Comparison of ENCODE assay signal across 15 cellular contexts in the genomic region with DNA sequence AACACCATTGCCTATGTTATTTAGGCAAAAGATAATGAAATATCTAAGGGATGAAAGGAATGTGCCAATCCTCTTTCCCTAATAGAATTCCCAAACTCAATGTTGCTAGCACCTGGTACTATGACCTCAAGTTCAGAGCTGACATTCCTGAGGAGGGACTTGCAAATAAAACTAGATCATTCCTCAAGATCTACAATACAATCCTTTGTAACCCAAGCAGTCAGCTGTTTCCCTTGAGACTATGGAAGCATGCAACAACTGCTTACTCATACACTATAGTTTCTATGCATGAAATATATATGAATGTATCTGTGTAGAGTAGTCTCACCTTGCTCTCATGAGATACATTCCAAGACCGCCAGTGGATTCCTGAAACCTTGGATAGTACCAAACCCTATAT.
DNase-seq lines count a peak whose midpoint lies in the region; ATAC-seq, FAIRE-seq and TF ChIP-seq lines count a peak whose summit lies in the region.
"Had no signal": no experiment of that assay in that cellular context is flagged by ENCODE, and none has a peak within 500 bp of the region (broad histone marks: within the 10 kb centered on the region; RNA-seq: fewer than 3 reads in every experiment).

No MANE protein-coding gene starts in this region.

- H4K8ac ChIP-seq in H1 (ENCODE audit: extremely low read depth, insufficient read depth, low read length) = no peak overlapping the region

- in situ Hi-C loops in Caki2 (cut with HindIII; ENCODE audit: low pct_unique_long_range_greater_than_20kb, low sequenced_read_pairs) = no loop called here

- H4K20me1 ChIP-seq in H1 (replicated peaks in 1 of 2; ENCODE audit: control insufficient read depth in 1 of 2, insufficient read depth in 2 of 2, low read length in 2 of 2) (no peaks in the 10 kb centered on the region), hepatocyte (ENCODE audit: insufficient read depth, poor library complexity, severe bottlenecking) (no peaks in the 10 kb centered on the region), neural progenitor cell (ENCODE audit: low read depth) (peaks cover 18% of the 10 kb centered on the region)

- no peak overlapping the region for H3K27ac Mint-ChIP-seq in stimulated activated effector memory CD8-positive, alpha-beta T cell treated with anti-CD3 and anti-CD28 coated beads, Interleukin-12 subunit alpha, Interleukin-12 subunit beta, amount 100 ng/mL, for 72 hours
- no peak overlapping the region for H3K27ac Mint-ChIP-seq in neural progenitor cell

- H3K4me3 Mint-ChIP-seq in stimulated activated effector memory CD8-positive, alpha-beta T cell treated with anti-CD3 and anti-CD28 coated beads, Interleukin-12 subunit alpha, Interleukin-12 subunit beta, amount 100 ng/mL, for 72 hours = no peak overlapping the region
- H3K4me3 Mint-ChIP-seq in neural progenitor cell = no peak overlapping the region

- no peak overlapping the region for H2BK5ac ChIP-seq in H1 (ENCODE audit: low read depth, low read length)

- H3K9ac ChIP-seq in H1 (replicated peaks in 1 of 4; ENCODE audit: extremely low read depth in 1 of 4, low read depth in 3 of 4, low read length in 3 of 4) (no peak overlapping the region), neural progenitor cell (no peak overlapping the region)

- DNase-seq in Caki2 (ENCODE audit: low read depth) (peak; percentile 23), LHCN-M2 (ENCODE audit: low read depth) (peak; percentile 92), H1 (ENCODE audit: low read depth in 1 of 2, low spot score in 2 of 2) (peak in 1 of 2 experiments; percentile 31), kidney tubule cell (ENCODE audit: low spot score) (peak; percentile 66), hepatocyte (ENCODE audit: low spot score) (no peak), neural progenitor cell (ENCODE audit: low spot score) (no peak), NCI-H187 (lab: John Stamatoyannopoulos, UW) (no peak)
- no peak for DNase-seq in stimulated activated effector memory CD8-positive, alpha-beta T cell treated with anti-CD3 and anti-CD28 coated beads, Interleukin-12 subunit alpha, Interleukin-12 subunit beta, amount 100 ng/mL, for 72 hours (ENCODE audit: low spot score in 2 of 2)
- DNase-seq: activated CD4-positive, alpha-beta T cell treated with anti-CD3 and anti-CD28 coated beads, Interleukin-2, amount 50 U/mL, for 4 hours; C1 segment of cervical spinal cord; NCI-H1694; pancreas; stimulated activated CD4-positive, alpha-beta T cell treated with anti-CD3 and anti-CD28 coated beads, Interleukin-2, amount 100 ng/mL, for 24 hours; stimulated activated naive CD8-positive, alpha-beta T cell treated with anti-CD3 and anti-CD28 coated beads, Interleukin-15, Interleukin-2, amounts not matched to agents 100 U/mL and 50 U/mL, for 24 hours had no signal

- TF ChIP-seq POLR2A in H1 (IDR thresholded peaks at IDR 0.05; ENCODE audit: control extremely low read depth in 1 of 2, low read depth in 2 of 2, low read length in 2 of 2) = no peak

- H3K9me3 ChIP-seq in H1 (ENCODE audit: insufficient read depth in 2 of 2, low read depth in 1 of 2, low read length in 1 of 2) (no peaks in the 10 kb centered on the region), hepatocyte (ENCODE audit: low read depth) (no peaks in the 10 kb centered on the region), neural progenitor cell (ENCODE audit: low read depth) (no peaks in the 10 kb centered on the region)
- H3K9me3 ChIP-seq: pancreas had no signal

- no peak overlapping the region for H4K5ac ChIP-seq in H1 (ENCODE audit: insufficient read length, low read depth, low read length)

- H3K27me3 ChIP-seq in H1 (replicated peaks in 1 of 4; ENCODE audit: control insufficient read depth in 3 of 4, extremely low read depth in 1 of 4, insufficient read depth in 3 of 4, low read length in 3 of 4) (no peaks in the 10 kb centered on the region), hepatocyte (no peaks in the 10 kb centered on the region), neural progenitor cell (no peaks in the 10 kb centered on the region)
- H3K27me3 ChIP-seq: pancreas had no signal

- no peak overlapping the region for H3K4ac ChIP-seq in H1 (replicated peaks; ENCODE audit: insufficient read length, low read depth, low read length)

- WGBS in H1 (ENCODE audit: extremely low coverage in 1 of 2, insufficient coverage in 1 of 2, insufficient read length in 1 of 2, insufficient replicate concordance in 2 of 2, low coverage in 1 of 2, low lambda C conversion rate in 2 of 2, missing lambda C conversion rate in 1 of 2), 2 experiments = 92% methylated on average over 1 of the region's 1 CpG; no CpG with 5 or more reads in 1 of the 2 experiments
- 100% methylated on average over 1 of the region's 1 CpG for WGBS in hepatocyte (ENCODE audit: low lambda C conversion rate, missing lambda C conversion rate)

- H3K9me2 ChIP-seq in hepatocyte (replicated peaks; ENCODE audit: insufficient read depth) = no peaks in the 10 kb centered on the region

- ATAC-seq in stimulated activated effector memory CD8-positive, alpha-beta T cell treated with anti-CD3 and anti-CD28 coated beads, Interleukin-12 subunit alpha, Interleukin-12 subunit beta, amount 100 ng/mL, for 72 hours = no peak
- ATAC-seq: pancreas; stimulated activated naive CD8-positive, alpha-beta T cell treated with anti-CD3 and anti-CD28 coated beads, Interleukin-15, Interleukin-2, amounts not matched to agents 100 U/mL and 50 U/mL, for 24 hours had no signal

- no peak overlapping the region for H4K91ac ChIP-seq in H1 (replicated peaks; ENCODE audit: insufficient read length, low read length)

- H2AFZ ChIP-seq in H1 (ENCODE audit: low read length) = no peak overlapping the region
- no peak overlapping the region for H2AFZ ChIP-seq in hepatocyte
- H2AFZ ChIP-seq in neural progenitor cell (replicated peaks) = no peak overlapping the region

- H3K23me2 ChIP-seq in H1 (ENCODE audit: low read depth, low read length) = no peaks in the 10 kb centered on the region

- H3K36me3 Mint-ChIP-seq in stimulated activated effector memory CD8-positive, alpha-beta T cell treated with anti-CD3 and anti-CD28 coated beads, Interleukin-12 subunit alpha, Interleukin-12 subunit beta, amount 100 ng/mL, for 72 hours = no peaks in the 10 kb centered on the region
- peaks cover 4% of the 10 kb centered on the region for H3K36me3 Mint-ChIP-seq in neural progenitor cell

- H3K23ac ChIP-seq in H1 (ENCODE audit: insufficient read length) = no peak overlapping the region

- peaks cover 0 to 6% (median 1%) of the 10 kb centered on the region in 4 experiments; a peak in 4 of 7 replicates for H3K4me1 ChIP-seq in H1 (replicated peaks in 1 of 4; ENCODE audit: control insufficient read depth in 3 of 4, insufficient read depth in 4 of 4, low read length in 3 of 4)
- no peaks in the 10 kb centered on the region for H3K4me1 ChIP-seq in hepatocyte (ENCODE audit: insufficient read depth)
- no peaks in the 10 kb centered on the region for H3K4me1 ChIP-seq in neural progenitor cell
- H3K4me1 ChIP-seq: pancreas had no signal

- no peak overlapping the region for H3K4me3 ChIP-seq in H1 (ENCODE audit: extremely low read depth in 1 of 4, insufficient read depth in 2 of 4, low read depth in 3 of 4, low read length in 4 of 4)
- no peak overlapping the region for H3K4me3 ChIP-seq in hepatocyte
- no peak overlapping the region for H3K4me3 ChIP-seq in neural progenitor cell
- H3K4me3 ChIP-seq: lung, pancreas had no signal

- no peak overlapping the region for H3K27ac ChIP-seq in H1 (ENCODE audit: low read depth, low read length)
- no peak overlapping the region for H3K27ac ChIP-seq in hepatocyte
- no peak overlapping the region for H3K27ac ChIP-seq in neural progenitor cell
- H3K27ac ChIP-seq: pancreas had no signal

- H3K56ac ChIP-seq in H1 (replicated peaks; ENCODE audit: insufficient read length, low read depth, low read length) = no peak overlapping the region

- no peaks in the 10 kb centered on the region for H3K27me3 Mint-ChIP-seq in neural progenitor cell (ENCODE audit: insufficient read depth, low read depth)

- no peaks in the 10 kb centered on the region for H3K36me3 ChIP-seq in H1 (ENCODE audit: control insufficient read depth in 2 of 4, insufficient read depth in 4 of 4, low read length in 3 of 4)
- no peaks in the 10 kb centered on the region for H3K36me3 ChIP-seq in hepatocyte (replicated peaks; ENCODE audit: insufficient read depth, low read depth)
- no peaks in the 10 kb centered on the region for H3K36me3 ChIP-seq in neural progenitor cell
- H3K36me3 ChIP-seq: pancreas had no signal

- peaks cover 0 to 26% of the 10 kb centered on the region in 2 experiments; a peak in 2 of 4 replicates for H3K79me2 ChIP-seq in H1 (ENCODE audit: control insufficient read depth in 1 of 2, insufficient read depth in 2 of 2, low read length in 2 of 2)
- peaks cover 63% of the 10 kb centered on the region for H3K79me2 ChIP-seq in hepatocyte
- H3K79me2 ChIP-seq in neural progenitor cell (ENCODE audit: low read depth) = peaks cover 81% of the 10 kb centered on the region

- no peak overlapping the region for H3K14ac ChIP-seq in H1 (ENCODE audit: insufficient read length)

- H2BK15ac ChIP-seq in H1 (ENCODE audit: low read length) = no peak overlapping the region

- POLR2A ChIA-PET in H1 (lab: Charles Lee; ENCODE audit: partially characterized antibody) = interaction anchor here (1.4 kb wide), 1 partner anchor 11 kb away, joined by 3 read pairs; no protein-coding TSS in a partner anchor

- CTCF ChIA-PET in H1 (lab: Charles Lee; ENCODE audit: partially characterized antibody) = interaction anchor here (1.5 kb wide), 1 partner anchor 44 kb away, joined by 5 read pairs; no protein-coding TSS in a partner anchor

- no peak for TF ChIP-seq EP300 in H1 (IDR thresholded peaks at IDR 0.05; ENCODE audit: borderline replicate concordance in 1 of 2, low read depth in 2 of 2, low read length in 2 of 2)

- no peak overlapping the region for H2BK120ac ChIP-seq in H1 (replicated peaks; ENCODE audit: low read depth, low read length)

- no peak for FAIRE-seq in H1 (lab: Jason Lieb, UNC)
- FAIRE-seq: pancreas had no signal

- no peak for TF ChIP-seq RAD21 in H1 (IDR thresholded peaks at IDR 0.05 in 1 of 2, conservative IDR thresholded peaks at IDR 0.05 in 1 of 2; ENCODE audit: low read depth in 2 of 2, low read length in 2 of 2)

- H3K79me1 ChIP-seq in H1 (ENCODE audit: low read depth, low read length) = peaks cover 4% of the 10 kb centered on the region; the same call in 1 of the 2 replicates

- peaks cover 6% of the 10 kb centered on the region for H3K4me1 Mint-ChIP-seq in stimulated activated effector memory CD8-positive, alpha-beta T cell treated with anti-CD3 and anti-CD28 coated beads, Interleukin-12 subunit alpha, Interleukin-12 subunit beta, amount 100 ng/mL, for 72 hours
- no peaks in the 10 kb centered on the region for H3K4me1 Mint-ChIP-seq in neural progenitor cell

- H3K9me3 Mint-ChIP-seq in stimulated activated effector memory CD8-positive, alpha-beta T cell treated with anti-CD3 and anti-CD28 coated beads, Interleukin-12 subunit alpha, Interleukin-12 subunit beta, amount 100 ng/mL, for 72 hours = no peaks in the 10 kb centered on the region
- H3K9me3 Mint-ChIP-seq in neural progenitor cell = no peaks in the 10 kb centered on the region

- H2BK12ac ChIP-seq in H1 (ENCODE audit: low read depth, low read length) = no peak overlapping the region

- TF ChIP-seq CTCF in H1 (IDR thresholded peaks at IDR 0.05; ENCODE audit: control extremely low read depth in 1 of 3, insufficient read depth in 1 of 3, low read depth in 1 of 3, low read length in 3 of 3) (no peak), hepatocyte (IDR thresholded peaks at IDR 0.05; ENCODE audit: poor library complexity) (no peak), neural progenitor cell (IDR thresholded peaks at IDR 0.05) (no peak)

- H3F3A ChIP-seq in neural progenitor cell (ENCODE audit: low read depth) = no peaks in the 10 kb centered on the region

- H2AK5ac ChIP-seq in H1 (ENCODE audit: low read depth, low read length) = no peak overlapping the region

- no peak overlapping the region for H2BK20ac ChIP-seq in H1 (ENCODE audit: low read length)

- no peak overlapping the region for H3K4me2 ChIP-seq in H1 (ENCODE audit: insufficient read depth in 1 of 2, low read depth in 2 of 2, low read length in 2 of 2)
- no peak overlapping the region for H3K4me2 ChIP-seq in hepatocyte
- H3K4me2 ChIP-seq in neural progenitor cell = no peak overlapping the region

- H3K18ac ChIP-seq in H1 (ENCODE audit: extremely low read depth, low read length) = no peak overlapping the region

Comparison
In these comparisons a context has a peak if more than half of its experiments do, and no peak if none do; other contexts are left out.
1. DNase-seq: peak in Caki2 (single experiment), LHCN-M2 (single experiment) and kidney tubule cell (single experiment); none in hepatocyte (single experiment), stimulated activated effector memory CD8-positive, alpha-beta T cell treated with anti-CD3 and anti-CD28 coated beads, Interleukin-12 subunit alpha, Interleukin-12 subunit beta, amount 100 ng/mL, for 72 hours (0 of 2), neural progenitor cell (single experiment) and NCI-H187 (0 of 2).